In the genomic region with DNA sequence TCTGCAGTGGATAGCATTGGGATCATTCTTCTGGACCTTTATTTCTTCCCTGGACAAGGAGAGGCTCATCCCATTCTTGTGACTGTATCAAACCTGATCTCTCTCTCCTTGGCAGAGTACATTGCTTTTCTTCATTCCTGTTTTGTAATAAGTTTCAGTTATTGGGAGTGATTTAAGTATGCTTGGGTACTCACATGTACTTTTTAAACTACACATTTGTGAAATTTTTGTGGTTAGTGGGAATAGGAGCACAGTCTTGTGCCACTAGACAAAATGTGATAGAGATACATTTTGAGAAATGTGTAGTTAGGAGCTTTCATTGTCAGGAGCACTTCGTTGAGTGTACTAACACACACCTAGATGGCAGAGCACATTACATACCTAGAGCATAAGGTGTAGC, we compare ENCODE assay signal across 23 cellular contexts.
DNase-seq lines count a peak whose midpoint lies in the region; ATAC-seq, FAIRE-seq and TF ChIP-seq lines count a peak whose summit lies in the region.
"Had no signal": no experiment of that assay in that cellular context is flagged by ENCODE, and none has a peak within 500 bp of the region (broad histone marks: within the 10 kb centered on the region; RNA-seq: fewer than 3 reads in every experiment).

No MANE protein-coding gene starts in this region.

- no peaks in the 10 kb centered on the region for H3K79me2 ChIP-seq in astrocyte (ENCODE audit: insufficient read depth, low read length)

- H3K27ac ChIP-seq in astrocyte (ENCODE audit: low read depth, low read length): no peak overlapping the region

- TF ChIP-seq CTCF in astrocyte (IDR thresholded peaks at IDR 0.05; ENCODE audit: insufficient read depth, low read depth, low read length) (no peak), choroid plexus epithelial cell (conservative IDR thresholded peaks at IDR 0.05; ENCODE audit: low read depth, low read length) (no peak)

- no peaks in the 10 kb centered on the region for H4K20me1 ChIP-seq in astrocyte (ENCODE audit: insufficient read depth, low read length)

- no peak overlapping the region for H3K4me3 Mint-ChIP-seq in astrocyte (ENCODE audit: unreplicated experiment)
- no peak overlapping the region for H3K4me3 Mint-ChIP-seq in stimulated activated memory B cell treated with anti-CD40 and anti-IgM and Interleukin-4, amounts not matched to agents 10 μg/mL and 1 μg/mL and 100 μg/mL, for 72 hours
- H3K4me3 Mint-ChIP-seq: CD4-positive, CD25-positive, alpha-beta regulatory T cell; CD8-positive, alpha-beta memory T cell; HFFc6 had no signal

- no peak overlapping the region for H3K4me2 ChIP-seq in astrocyte (ENCODE audit: low read length)

- no peaks in the 10 kb centered on the region for H3K4me1 ChIP-seq in astrocyte (ENCODE audit: insufficient read depth, low read length)
- H3K4me1 ChIP-seq: BE2C had no signal

- no peaks in the 10 kb centered on the region for H3K36me3 ChIP-seq in astrocyte (ENCODE audit: insufficient read depth, low read length)
- H3K36me3 ChIP-seq: BE2C had no signal

- no peaks in the 10 kb centered on the region for H3K36me3 Mint-ChIP-seq in astrocyte (ENCODE audit: low read depth, unreplicated experiment)
- no peaks in the 10 kb centered on the region for H3K36me3 Mint-ChIP-seq in stimulated activated memory B cell treated with anti-CD40 and anti-IgM and Interleukin-4, amounts not matched to agents 10 μg/mL and 1 μg/mL and 100 μg/mL, for 72 hours
- H3K36me3 Mint-ChIP-seq: CD4-positive, CD25-positive, alpha-beta regulatory T cell; CD8-positive, alpha-beta memory T cell had no signal

- H3K27ac Mint-ChIP-seq in astrocyte (ENCODE audit: unreplicated experiment): no peak overlapping the region
- H3K27ac Mint-ChIP-seq in stimulated activated memory B cell treated with anti-CD40 and anti-IgM and Interleukin-4, amounts not matched to agents 10 μg/mL and 1 μg/mL and 100 μg/mL, for 72 hours: no peak overlapping the region
- H3K27ac Mint-ChIP-seq: CD4-positive, CD25-positive, alpha-beta regulatory T cell; CD8-positive, alpha-beta memory T cell; HFFc6 had no signal

- FAIRE-seq in astrocyte (lab: Jason Lieb, UNC): no peak
- FAIRE-seq: GM12878 had no signal

- peaks cover 2% of the 10 kb centered on the region for H3K4me1 Mint-ChIP-seq in astrocyte (ENCODE audit: low read depth, unreplicated experiment)
- peaks cover 6% of the 10 kb centered on the region for H3K4me1 Mint-ChIP-seq in stimulated activated memory B cell treated with anti-CD40 and anti-IgM and Interleukin-4, amounts not matched to agents 10 μg/mL and 1 μg/mL and 100 μg/mL, for 72 hours
- H3K4me1 Mint-ChIP-seq: CD4-positive, CD25-positive, alpha-beta regulatory T cell; CD8-positive, alpha-beta memory T cell had no signal

- no peaks in the 10 kb centered on the region for H3K27me3 Mint-ChIP-seq in astrocyte (ENCODE audit: low read depth, unreplicated experiment)
- no peaks in the 10 kb centered on the region for H3K27me3 Mint-ChIP-seq in stimulated activated memory B cell treated with anti-CD40 and anti-IgM and Interleukin-4, amounts not matched to agents 10 μg/mL and 1 μg/mL and 100 μg/mL, for 72 hours
- H3K27me3 Mint-ChIP-seq: CD4-positive, CD25-positive, alpha-beta regulatory T cell; CD8-positive, alpha-beta memory T cell had no signal

- no peaks in the 10 kb centered on the region for H3K27me3 ChIP-seq in astrocyte (ENCODE audit: insufficient read depth, low read length)
- H3K27me3 ChIP-seq: BE2C had no signal

- H3K9ac ChIP-seq in astrocyte (ENCODE audit: low read length): no peak overlapping the region

- DNase-seq in HS-27A (ENCODE audit: low read depth) (peak; percentile 5), astrocyte (ENCODE audit: low read depth) (peak; percentile 26), choroid plexus epithelial cell (ENCODE audit: low read depth) (peak; percentile 66), myocyte (ENCODE audit: low read depth) (peak; percentile 4), SHP77 treated with DMSO at 0.1 percent for 48 hours (lab: John Stamatoyannopoulos, UW) (no peak)
- no peak for DNase-seq in stimulated activated CD4-positive, alpha-beta T cell treated with anti-CD3 and anti-CD28 coated beads, Interleukin-2, amount 100 ng/mL, for 24 hours
- DNase-seq: ACHN; BE2C; C1 segment of cervical spinal cord; CD4-positive, CD25-positive, alpha-beta regulatory T cell; CD8-positive, alpha-beta memory T cell; COR-L47; DMS 273 treated with DMSO at 0.1 percent for 48 hours; DMS53; DND-41; EL; GOT3; H7; HFFc6 had no signal

- no peaks in the 10 kb centered on the region for H3K9me3 Mint-ChIP-seq in astrocyte (ENCODE audit: unreplicated experiment)
- no peaks in the 10 kb centered on the region for H3K9me3 Mint-ChIP-seq in stimulated activated memory B cell treated with anti-CD40 and anti-IgM and Interleukin-4, amounts not matched to agents 10 μg/mL and 1 μg/mL and 100 μg/mL, for 72 hours

- ATAC-seq in stimulated activated memory B cell treated with anti-CD40 and anti-IgM and Interleukin-4, amounts not matched to agents 10 μg/mL and 1 μg/mL and 100 μg/mL, for 72 hours: no peak
- ATAC-seq in GM21528 (IDR thresholded peaks at IDR 0.05; ENCODE audit: low FRiP score, unreplicated experiment): no peak
- ATAC-seq: GM12878, HCT116 had no signal

- no peaks in the 10 kb centered on the region for H3K9me3 ChIP-seq in astrocyte (ENCODE audit: insufficient read depth, low read depth, low read length)
- H3K9me3 ChIP-seq: BE2C had no signal

- H3K4me3 ChIP-seq in astrocyte (ENCODE audit: insufficient read depth, low read depth, low read length): no peak overlapping the region
- no peak overlapping the region for H3K4me3 ChIP-seq in choroid plexus epithelial cell (ENCODE audit: low read depth, low read length)
- H3K4me3 ChIP-seq: GM12878 had no signal

- no peak overlapping the region for H2AFZ ChIP-seq in astrocyte (ENCODE audit: low read depth, low read length)

Comparison
In these comparisons a context has a peak if more than half of its experiments do, and no peak if none do; other contexts are left out.
1. DNase-seq: peak in HS-27A (single experiment), astrocyte (single experiment), choroid plexus epithelial cell (single experiment) and myocyte (single experiment); none in stimulated activated CD4-positive, alpha-beta T cell treated with anti-CD3 and anti-CD28 coated beads, Interleukin-2, amount 100 ng/mL, for 24 hours (0 of 2) and SHP77 treated with DMSO at 0.1 percent for 48 hours (single experiment).